Comparison of ENCODE assay signal across 9 cellular contexts in genomic region chr19:15299568-15300409, GRCh38. TPM values are rescaled to one million over a fixed set of nuclear protein-coding genes. Genes with fewer than 3 reads are reported as not detected.
DNase-seq lines count a peak whose midpoint lies in the region; ATAC-seq, FAIRE-seq and TF ChIP-seq lines count a peak whose summit lies in the region.
"Had no signal": no experiment of that assay in that cellular context is flagged by ENCODE, and none has a peak within 500 bp of the region (broad histone marks: within the 10 kb centered on the region; RNA-seq: fewer than 3 reads in every experiment).

No MANE protein-coding gene starts in this region.

- CTCF ChIA-PET in endothelial cell of umbilical vein (lab: Charles Lee): interaction anchor here (2.5 kb wide), 1 partner anchor 11 kb away, joined by 5 read pairs; no protein-coding TSS in a partner anchor

- TF ChIP-seq CTCF in DOHH2 (IDR thresholded peaks at IDR 0.05; ENCODE audit: low read depth, low read length, poor library complexity, severe bottlenecking) (no peak), RWPE2 (IDR thresholded peaks at IDR 0.05; ENCODE audit: poor library complexity, severe bottlenecking) (no peak), endothelial cell of umbilical vein (IDR thresholded peaks at IDR 0.05; ENCODE audit: extremely low read depth in 1 of 2, insufficient read depth in 1 of 2, low read depth in 1 of 2, low read length in 2 of 2) (no peak), parathyroid adenoma (IDR thresholded peaks at IDR 0.05) (no peak)

- peaks cover 62% of the 10 kb centered on the region for H4K20me1 ChIP-seq in DOHH2 (ENCODE audit: control insufficient read depth, insufficient read depth, low read depth, low read length)
- H4K20me1 ChIP-seq in endothelial cell of umbilical vein (replicated peaks; ENCODE audit: control insufficient read depth, extremely low read depth, insufficient read depth, low read length): peaks cover 21% of the 10 kb centered on the region

- peak; percentile 43 for FAIRE-seq in endothelial cell of umbilical vein (lab: Jason Lieb, UNC)

- H3K9me2 ChIP-seq in DOHH2 (replicated peaks; ENCODE audit: control insufficient read depth, low read length): no peaks in the 10 kb centered on the region

- intact Hi-C loops in endothelial cell of umbilical vein (cut with micrococcal nuclease): no loop called here

- H3K9ac ChIP-seq in endothelial cell of umbilical vein (replicated peaks; ENCODE audit: extremely low read depth, insufficient read depth, low read length) (no peak overlapping the region), parathyroid adenoma (no peak overlapping the region)

- H3K79me2 ChIP-seq in DOHH2 (ENCODE audit: control insufficient read depth, low read length) (peaks cover 100% of the 10 kb centered on the region), endothelial cell of umbilical vein (ENCODE audit: control insufficient read depth, insufficient read depth, low read length) (peaks cover 98% of the 10 kb centered on the region), parathyroid adenoma (peaks cover 91% of the 10 kb centered on the region)

- no peaks in the 10 kb centered on the region for H3K9me1 ChIP-seq in endothelial cell of umbilical vein (replicated peaks; ENCODE audit: control insufficient read depth, extremely low read depth, insufficient read depth, low read length)

- H3K4me3 ChIP-seq in DOHH2 (ENCODE audit: low read length): no peak overlapping the region
- H3K4me3 ChIP-seq in RWPE2 (ENCODE audit: severe bottlenecking): no peak overlapping the region
- H3K4me3 ChIP-seq in endothelial cell of umbilical vein (replicated peaks in 1 of 3; ENCODE audit: insufficient read depth in 1 of 3, low read depth in 1 of 3, low read length in 3 of 3): no peak overlapping the region
- H3K4me3 ChIP-seq in parathyroid adenoma (ENCODE audit: low read depth, low read length): no peak overlapping the region
- H3K4me3 ChIP-seq: heart right ventricle had no signal

- H3F3A ChIP-seq in DOHH2 (ENCODE audit: control insufficient read depth, insufficient read depth): no peaks in the 10 kb centered on the region

- ATAC-seq in RWPE2 (ENCODE audit: low read depth): no peak
- ATAC-seq: sciatic nerve had no signal

- TF ChIP-seq POLR2A in endothelial cell of umbilical vein (IDR thresholded peaks at IDR 0.05; ENCODE audit: low read depth, low read length): no peak

- H3K27me3 ChIP-seq in DOHH2 (ENCODE audit: control insufficient read depth, low read length) (no peaks in the 10 kb centered on the region), RWPE2 (ENCODE audit: insufficient read depth, poor library complexity, severe bottlenecking) (no peaks in the 10 kb centered on the region), endothelial cell of umbilical vein (ENCODE audit: control insufficient read depth in 2 of 2, insufficient read depth in 2 of 2, low read length in 2 of 2) (no peaks in the 10 kb centered on the region), parathyroid adenoma (ENCODE audit: control insufficient read depth, insufficient read depth, low read length) (no peaks in the 10 kb centered on the region)
- H3K27me3 ChIP-seq: heart right ventricle had no signal

- no TSS peak for BruUV-seq in endothelial cell of umbilical vein (replicated peaks; lab: Mats Ljungman, UMichigan)

- H3K9me3 ChIP-seq in DOHH2 (ENCODE audit: control insufficient read depth, insufficient read depth, low read length) (no peaks in the 10 kb centered on the region), RWPE2 (ENCODE audit: severe bottlenecking) (no peaks in the 10 kb centered on the region), endothelial cell of umbilical vein (replicated peaks; ENCODE audit: control insufficient read depth, insufficient read depth, low read length) (no peaks in the 10 kb centered on the region), parathyroid adenoma (ENCODE audit: control insufficient read depth, low read length) (no peaks in the 10 kb centered on the region)
- H3K9me3 ChIP-seq: heart right ventricle had no signal

- DNase-seq in RWPE2 (ENCODE audit: low spot score) (no peak), endothelial cell of umbilical vein (ENCODE audit: low read depth, low spot score) (no peak), NCI-H146 (lab: John Stamatoyannopoulos, UW) (no peak), NCI-H2029 treated with DMSO at 0.1 percent for 48 hours (lab: John Stamatoyannopoulos, UW) (no peak), NCI-H1436 (lab: John Stamatoyannopoulos, UW) (no peak)
- DNase-seq: heart right ventricle had no signal

- H3K27ac ChIP-seq in DOHH2 (ENCODE audit: low read depth, low read length) (no peak overlapping the region), RWPE2 (ENCODE audit: poor library complexity, severe bottlenecking) (peak overlapping the region; percentile 54), endothelial cell of umbilical vein (ENCODE audit: insufficient read depth, low read depth, low read length) (no peak overlapping the region), parathyroid adenoma (peak overlapping the region; percentile 6)

- POLR2A ChIA-PET in endothelial cell of umbilical vein (lab: Charles Lee): no interaction called here

- dilution Hi-C loops in endothelial cell of umbilical vein (cut with MboI; ENCODE audit: extremely low pct_ligation_motif_present, low sequenced_read_pairs): no loop called here

- H2AFZ ChIP-seq in endothelial cell of umbilical vein (ENCODE audit: low read depth, low read length): no peak overlapping the region
- no peak overlapping the region for H2AFZ ChIP-seq in parathyroid adenoma

- H3K4me2 ChIP-seq in DOHH2 (ENCODE audit: low read length) (peak overlapping the region; percentile 55), endothelial cell of umbilical vein (ENCODE audit: insufficient read depth, low read length) (no peak overlapping the region), parathyroid adenoma (ENCODE audit: low read length) (no peak overlapping the region)

- peaks cover 28% of the 10 kb centered on the region for H3K36me3 ChIP-seq in DOHH2 (ENCODE audit: control insufficient read depth, low read length)
- peaks cover 22% of the 10 kb centered on the region for H3K36me3 ChIP-seq in RWPE2 (ENCODE audit: low read depth)
- H3K36me3 ChIP-seq in endothelial cell of umbilical vein (ENCODE audit: control insufficient read depth in 2 of 2, extremely low read depth in 1 of 2, insufficient read depth in 2 of 2, low read length in 2 of 2): no peaks in the 10 kb centered on the region
- no peaks in the 10 kb centered on the region for H3K36me3 ChIP-seq in parathyroid adenoma (ENCODE audit: control insufficient read depth, insufficient read depth, low read length)

- H3K4me1 ChIP-seq in DOHH2 (ENCODE audit: control insufficient read depth, low read length): peaks cover 88% of the 10 kb centered on the region
- H3K4me1 ChIP-seq in RWPE2 (ENCODE audit: insufficient read depth, poor library complexity, severe bottlenecking): peaks cover 67% of the 10 kb centered on the region
- peaks cover 2% of the 10 kb centered on the region for H3K4me1 ChIP-seq in endothelial cell of umbilical vein (ENCODE audit: control insufficient read depth, extremely low read depth, insufficient read depth, low read length)
- H3K4me1 ChIP-seq in parathyroid adenoma: peaks cover 60% of the 10 kb centered on the region

TF ChIP-seq in endothelial cell of umbilical vein, 7 proteins besides CTCF, POLR2A, EP300 and RAD21:
- TF ChIP-seq FOS (IDR thresholded peaks at IDR 0.05; ENCODE audit: borderline replicate concordance, insufficient read depth, low read length) (no peak), GATA2 (IDR thresholded peaks at IDR 0.05; ENCODE audit: insufficient read depth, insufficient read length, low read depth, low read length) (no peak), JUN (IDR thresholded peaks at IDR 0.05; ENCODE audit: borderline replicate concordance, insufficient read depth, insufficient read length, low read depth) (no peak), POLR2AphosphoS5 (IDR thresholded peaks at IDR 0.05; ENCODE audit: insufficient read depth, low read depth, low read length) (no peak), MYC (IDR thresholded peaks at IDR 0.05; ENCODE audit: low read depth, low read length) (no peak), EZH2 (IDR thresholded peaks at IDR 0.05; ENCODE audit: borderline replicate concordance, low read depth, low read length, severe bottlenecking) (no peak), MAX (IDR thresholded peaks at IDR 0.05; ENCODE audit: insufficient read depth, insufficient read length) (no peak)
TF ChIP-seq in endothelial cell of umbilical vein: peak in this region for 0.

RNA-seq across cellular contexts. Expression of gene BRD4, which starts 32.5 kb away (rescaled TPM):
- total RNA-seq in endothelial cell of umbilical vein: 117 and 125 TPM in 2 replicates
- polyA plus RNA-seq in endothelial cell of umbilical vein: 13.6 and 14.9 TPM in 2 replicates
- 14.0 and 15.6 TPM in 2 replicates for polyA plus RNA-seq in endothelial cell of umbilical vein (2011; cell fraction: cytosol; rRNA removed)
- 44.5 and 50.2 TPM in 2 replicates for polyA plus RNA-seq in endothelial cell of umbilical vein (2011; cell fraction: nucleus; rRNA removed)
- polyA plus RNA-seq in endothelial cell of umbilical vein (2012): 48.3 and 58.7 TPM in 2 replicates
- polyA minus RNA-seq in endothelial cell of umbilical vein: 40.4 and 56.9 TPM in 2 replicates
- polyA minus RNA-seq in endothelial cell of umbilical vein (2011; cell fraction: cytosol; rRNA and poly(A)+ RNA removed): 38.2 TPM
- 61.6 and 83.6 TPM in 2 replicates for polyA minus RNA-seq in endothelial cell of umbilical vein (2011; cell fraction: nucleus; rRNA and poly(A)+ RNA removed)

Comparison
In these comparisons a context has a peak if more than half of its experiments do, and no peak if none do; other contexts are left out.
1. H3K27ac ChIP-seq: peak in RWPE2 (single experiment) and parathyroid adenoma (single experiment); none in DOHH2 (single experiment) and endothelial cell of umbilical vein (single experiment).